In the genomic region with DNA sequence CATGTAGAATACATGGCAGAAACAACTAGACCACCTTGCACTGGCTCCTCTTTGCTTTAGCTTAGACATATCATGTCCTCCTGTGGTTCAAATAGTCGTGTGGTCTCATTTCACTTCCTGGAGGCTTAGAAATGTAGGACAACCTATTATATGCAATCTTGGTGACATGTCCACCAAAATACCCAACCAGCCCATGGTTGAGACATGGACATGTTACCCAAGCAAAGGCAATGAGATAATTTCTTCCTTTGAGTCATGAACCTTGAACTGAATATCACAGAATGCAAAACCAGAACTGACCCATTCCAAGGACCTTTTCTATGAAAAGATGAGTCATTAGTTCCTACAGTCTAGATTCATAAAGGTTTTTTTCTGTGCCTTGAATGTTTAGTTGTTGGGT, we compare ENCODE assay signal across 18 cellular contexts.
"Had no signal": no experiment of that assay in that cellular context is flagged by ENCODE, and none has a peak within 500 bp of the region (broad histone marks: within the 10 kb centered on the region; RNA-seq: fewer than 3 reads in every experiment).

No MANE protein-coding gene starts in this region.

- H3K4me3 Mint-ChIP-seq: endodermal cell, naive B cell, nephron had no signal

- ATAC-seq: foreskin keratinocyte, left colon, left ventricle myocardium superior, pancreas, right cardiac atrium had no signal

- H3K4me3 ChIP-seq: colonic mucosa, lung, pancreas, smooth muscle cell had no signal

- H3K36me3 ChIP-seq: colonic mucosa, pancreas had no signal

- H3K27me3 ChIP-seq: colonic mucosa, pancreas had no signal

- H3K27ac Mint-ChIP-seq: endodermal cell, naive B cell, nephron, progenitor cell of endocrine pancreas had no signal

- H3K4me2 ChIP-seq: smooth muscle cell had no signal

- H3K4me1 Mint-ChIP-seq: naive B cell, nephron had no signal

- H3K4me1 ChIP-seq: colonic mucosa, foreskin keratinocyte, pancreas had no signal

- H3K27ac ChIP-seq: colonic mucosa, foreskin keratinocyte, pancreas had no signal

- H3K9me3 Mint-ChIP-seq: endodermal cell, nephron had no signal

- H3K36me3 Mint-ChIP-seq: naive B cell had no signal

- DNase-seq: colonic mucosa; effector CD4-positive, alpha-beta T cell; endodermal cell; erythroblast; foreskin keratinocyte; left colon; left ventricle myocardium superior; mesenchymal stem cell; naive B cell; occipital lobe; pancreas; right cardiac atrium; stimulated activated CD4-positive, alpha-beta T cell treated with anti-CD3 and anti-CD28 coated beads, Interleukin-2, amount 100 ng/mL, for 48 hours; trophoblast cell had no signal
